9 cellular contexts compared by ENCODE assay signal in the genomic region with DNA sequence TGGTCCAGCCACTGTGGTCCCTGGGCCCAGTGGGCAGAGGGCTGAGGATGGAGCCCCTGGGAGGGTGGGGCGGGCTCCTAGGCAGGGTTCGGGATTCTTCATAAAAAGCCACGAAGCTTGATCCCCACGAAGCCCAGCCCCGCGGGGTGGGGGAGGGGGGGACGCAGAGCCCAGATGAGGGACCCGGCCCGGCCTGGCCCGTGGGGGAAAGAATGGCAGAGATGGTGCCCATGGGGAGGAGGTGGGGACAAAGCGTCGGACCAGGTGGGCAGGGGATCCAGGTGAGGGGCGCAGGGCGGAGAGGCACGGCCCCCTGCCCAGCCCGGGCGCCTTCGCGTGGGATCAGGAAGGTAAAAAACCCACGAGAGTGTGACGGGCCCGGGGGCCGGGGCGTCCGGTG. TPM values are rescaled to one million over a fixed set of nuclear protein-coding genes. Genes with fewer than 3 reads are reported as not detected.
DNase-seq lines count a peak whose midpoint lies in the region; ATAC-seq, FAIRE-seq and TF ChIP-seq lines count a peak whose summit lies in the region.
"Had no signal": no experiment of that assay in that cellular context is flagged by ENCODE, and none has a peak within 500 bp of the region (broad histone marks: within the 10 kb centered on the region; RNA-seq: fewer than 3 reads in every experiment).

No MANE protein-coding gene starts in this region.

- no peak for FAIRE-seq in bronchial epithelial cell (lab: Jason Lieb, UNC)

- peak overlapping the region; percentile 71 for H3K4me3 ChIP-seq in bronchial epithelial cell (ENCODE audit: low read depth, low read length)

- H3K9me3 Mint-ChIP-seq in stimulated activated naive CD8-positive, alpha-beta T cell treated with anti-CD3 and anti-CD28 coated beads, Interleukin-15, Interleukin-2, amounts not matched to agents 100 ng/mL and 50 ng/mL, for 24 hours, result no peaks in the 10 kb centered on the region
- H3K9me3 Mint-ChIP-seq in mesothelial cell of epicardium, result no peaks in the 10 kb centered on the region

- peak overlapping the region; percentile 60 for H3K4me3 Mint-ChIP-seq in stimulated activated naive CD8-positive, alpha-beta T cell treated with anti-CD3 and anti-CD28 coated beads, Interleukin-15, Interleukin-2, amounts not matched to agents 100 ng/mL and 50 ng/mL, for 24 hours
- H3K4me3 Mint-ChIP-seq in mesothelial cell of epicardium, result peak overlapping the region; percentile 79

- no peaks in the 10 kb centered on the region for H3K27me3 Mint-ChIP-seq in stimulated activated naive CD8-positive, alpha-beta T cell treated with anti-CD3 and anti-CD28 coated beads, Interleukin-15, Interleukin-2, amounts not matched to agents 100 ng/mL and 50 ng/mL, for 24 hours
- H3K27me3 Mint-ChIP-seq in mesothelial cell of epicardium (ENCODE audit: low read depth), result peaks cover 53% of the 10 kb centered on the region

- no peak overlapping the region for H3K27ac Mint-ChIP-seq in stimulated activated naive CD8-positive, alpha-beta T cell treated with anti-CD3 and anti-CD28 coated beads, Interleukin-15, Interleukin-2, amounts not matched to agents 100 ng/mL and 50 ng/mL, for 24 hours
- H3K27ac Mint-ChIP-seq in mesothelial cell of epicardium, result no peak overlapping the region

- no peak for DNase-seq in stimulated activated naive CD8-positive, alpha-beta T cell treated with anti-CD3 and anti-CD28 coated beads, Interleukin-15, Interleukin-2, amounts not matched to agents 100 U/mL and 50 U/mL, for 24 hours
- DNase-seq in bronchial epithelial cell (ENCODE audit: low read depth), result no peak
- DNase-seq in mesothelial cell of epicardium (ENCODE audit: low spot score in 2 of 2, unreplicated experiment in 2 of 2), result no peak
- DNase-seq in DMS53 (lab: John Stamatoyannopoulos, UW), result no peak
- DNase-seq in HEK293T (ENCODE audit: extremely low spot score), result no peak
- DNase-seq in GM19238 (ENCODE audit: insufficient read length, low spot score), result no peak
- DNase-seq: NCI-H1436 had no signal

- no peak for TF ChIP-seq CTCF in bronchial epithelial cell (IDR thresholded peaks at IDR 0.05; ENCODE audit: insufficient read depth, low read length, severe bottlenecking)
- no peak for TF ChIP-seq CTCF in mesothelial cell of epicardium (IDR thresholded peaks at IDR 0.05; ENCODE audit: unreplicated experiment)

- POLR2A ChIA-PET in HEK293T (lab: Yijun Ruan, JAX), result interaction anchor here (1.4 kb wide), 1 partner anchor 119 kb away, joined by 6 read pairs; a partner anchor contains a TSS

- ATAC-seq in stimulated activated naive CD8-positive, alpha-beta T cell treated with anti-CD3 and anti-CD28 coated beads, Interleukin-15, Interleukin-2, amounts not matched to agents 100 U/mL and 50 U/mL, for 24 hours, result no peak
- no peak for ATAC-seq in GM21619 (IDR thresholded peaks at IDR 0.05; ENCODE audit: unreplicated experiment)

- peaks cover 29% of the 10 kb centered on the region for H3K4me1 Mint-ChIP-seq in stimulated activated naive CD8-positive, alpha-beta T cell treated with anti-CD3 and anti-CD28 coated beads, Interleukin-15, Interleukin-2, amounts not matched to agents 100 ng/mL and 50 ng/mL, for 24 hours (ENCODE audit: low read depth)
- no peaks in the 10 kb centered on the region for H3K4me1 Mint-ChIP-seq in mesothelial cell of epicardium

- CTCF ChIA-PET in HEK293T (lab: Yijun Ruan, JAX), result no interaction called here

- H3K36me3 Mint-ChIP-seq in stimulated activated naive CD8-positive, alpha-beta T cell treated with anti-CD3 and anti-CD28 coated beads, Interleukin-15, Interleukin-2, amounts not matched to agents 100 ng/mL and 50 ng/mL, for 24 hours (ENCODE audit: low read depth), result no peaks in the 10 kb centered on the region
- no peaks in the 10 kb centered on the region for H3K36me3 Mint-ChIP-seq in mesothelial cell of epicardium

- H3K27me3 ChIP-seq in bronchial epithelial cell (ENCODE audit: control insufficient read depth, insufficient read depth, low read length), result peaks cover 2% of the 10 kb centered on the region

- no peaks in the 10 kb centered on the region for H3K36me3 ChIP-seq in bronchial epithelial cell (ENCODE audit: control insufficient read depth, insufficient read depth, low read length)

TF ChIP-seq in HEK293T, 16 proteins besides CTCF, POLR2A, EP300 and RAD21:
- TF ChIP-seq HDGF (IDR thresholded peaks at IDR 0.05; ENCODE audit: borderline replicate concordance) (no peak), SP1 (IDR thresholded peaks at IDR 0.05) (no peak), FOXA1 (IDR thresholded peaks at IDR 0.05) (no peak), BHLHE40 (IDR thresholded peaks at IDR 0.05; ENCODE audit: borderline replicate concordance) (no peak), FOXM1 (IDR thresholded peaks at IDR 0.05; ENCODE audit: borderline replicate concordance) (no peak), ZNF384 (IDR thresholded peaks at IDR 0.05) (no peak), FOXK2 (IDR thresholded peaks at IDR 0.05) (no peak), ARNT (IDR thresholded peaks at IDR 0.05) (no peak), TARDBP (IDR thresholded peaks at IDR 0.05) (no peak), CTBP1 (IDR thresholded peaks at IDR 0.05; ENCODE audit: borderline replicate concordance) (no peak), ELF4 (IDR thresholded peaks at IDR 0.05) (no peak), LEF1 (IDR thresholded peaks at IDR 0.05; ENCODE audit: borderline replicate concordance) (no peak), NFRKB (IDR thresholded peaks at IDR 0.05) (no peak)
- TF ChIP-seq, protein P1, sequence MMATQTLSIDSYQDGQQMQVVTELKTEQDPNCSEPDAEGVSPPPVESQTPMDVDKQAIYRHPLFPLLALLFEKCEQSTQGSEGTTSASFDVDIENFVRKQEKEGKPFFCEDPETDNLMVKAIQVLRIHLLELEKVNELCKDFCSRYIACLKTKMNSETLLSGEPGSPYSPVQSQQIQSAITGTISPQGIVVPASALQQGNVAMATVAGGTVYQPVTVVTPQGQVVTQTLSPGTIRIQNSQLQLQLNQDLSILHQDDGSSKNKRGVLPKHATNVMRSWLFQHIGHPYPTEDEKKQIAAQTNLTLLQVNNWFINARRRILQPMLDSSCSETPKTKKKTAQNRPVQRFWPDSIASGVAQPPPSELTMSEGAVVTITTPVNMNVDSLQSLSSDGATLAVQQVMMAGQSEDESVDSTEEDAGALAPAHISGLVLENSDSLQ (IDR thresholded peaks at IDR 0.05), result no peak
TF ChIP-seq in HEK293T: peak in this region for 0.

RNA-seq across cellular contexts. Expression of a gene that starts 6.0 kb away (rescaled TPM):
- total RNA-seq in bronchial epithelial cell, result 34.8 and 36.1 TPM in 2 replicates
- total RNA-seq in mesothelial cell of epicardium, result 24.3 to 27.4 TPM (median 24.6 TPM) in 3 replicates
